Comparison of ENCODE assay signal across 13 cellular contexts in genomic region chr17:1377334-1377733, GRCh38. TPM values are rescaled to one million over a fixed set of nuclear protein-coding genes. Genes with fewer than 3 reads are reported as not detected.
DNase-seq lines count a peak whose midpoint lies in the region; ATAC-seq and TF ChIP-seq lines count a peak whose summit lies in the region.
"Had no signal": no experiment of that assay in that cellular context is flagged by ENCODE, and none has a peak within 500 bp of the region (broad histone marks: within the 10 kb centered on the region; RNA-seq: fewer than 3 reads in every experiment).

No MANE protein-coding gene starts in this region.

- TF ChIP-seq CTCF in SK-N-SH (IDR thresholded peaks at IDR 0.05), result no peak

- no peak for ATAC-seq in stimulated activated naive CD8-positive, alpha-beta T cell treated with anti-CD3 and anti-CD28 coated beads, Interleukin-15, Interleukin-2, amounts not matched to agents 100 U/mL and 50 U/mL, for 24 hours
- ATAC-seq in naive thymus-derived CD4-positive, alpha-beta T cell, result no peak

- no peak for TF ChIP-seq RAD21 in SK-N-SH (IDR thresholded peaks at IDR 0.05; ENCODE audit: low read length)

- H3K4me2 ChIP-seq in SK-N-SH, result no peak overlapping the region

- peak overlapping the region; percentile 93 for H3K27ac Mint-ChIP-seq in stimulated activated naive CD8-positive, alpha-beta T cell treated with anti-CD3 and anti-CD28 coated beads, Interleukin-15, Interleukin-2, amounts not matched to agents 100 ng/mL and 50 ng/mL, for 24 hours
- H3K27ac Mint-ChIP-seq in activated naive CD8-positive, alpha-beta T cell, result peak overlapping the region; percentile 68
- peak overlapping the region; percentile 24 to 88 (median 74) for H3K27ac Mint-ChIP-seq in naive thymus-derived CD4-positive, alpha-beta T cell

- no peaks in the 10 kb centered on the region for H3K9me2 ChIP-seq in SK-N-SH

- no peak overlapping the region for H3K4me3 Mint-ChIP-seq in stimulated activated naive CD8-positive, alpha-beta T cell treated with anti-CD3 and anti-CD28 coated beads, Interleukin-15, Interleukin-2, amounts not matched to agents 100 ng/mL and 50 ng/mL, for 24 hours
- H3K4me3 Mint-ChIP-seq in activated naive CD8-positive, alpha-beta T cell, result peak overlapping the region; percentile 46
- H3K4me3 Mint-ChIP-seq in naive thymus-derived CD4-positive, alpha-beta T cell, result peak overlapping the region; percentile 45 to 81 (median 56)

- CTCF ChIA-PET in naive thymus-derived CD4-positive, alpha-beta T cell (lab: Charles Lee), result interaction anchor here (1.1 to 2.7 kb wide), 2 partner anchors 11 to 156 kb away, joined by 3 to 10 read pairs; no protein-coding TSS in a partner anchor
- CTCF ChIA-PET in SK-N-SH (lab: Yijun Ruan, JAX), result interaction anchor here (1.6 to 8.4 kb wide), 2 partner anchors 11 to 12 kb away, joined by 4 to 93 read pairs; no protein-coding TSS in a partner anchor

- DNase-seq in stimulated activated naive CD8-positive, alpha-beta T cell treated with anti-CD3 and anti-CD28 coated beads, Interleukin-15, Interleukin-2, amounts not matched to agents 100 U/mL and 50 U/mL, for 24 hours, result no peak
- no peak for DNase-seq in naive thymus-derived CD4-positive, alpha-beta T cell
- DNase-seq in AG08396 (ENCODE audit: low spot score) (no peak), germinal center (ENCODE audit: low spot score) (no peak), SK-N-SH (no peak), globus pallidus (ENCODE audit: low spot score) (no peak)
- DNase-seq: activated CD4-positive, alpha-beta T cell treated with anti-CD3 and anti-CD28 coated beads, Interleukin-2, amount 50 U/mL, for 1 hour; amniotic stem cell; Karpas-422; NCI-H2029 had no signal

- peak overlapping the region; percentile 44 for H3K27ac ChIP-seq in naive thymus-derived CD4-positive, alpha-beta T cell (ENCODE audit: low read depth, low read length)
- H3K27ac ChIP-seq in SK-N-SH (ENCODE audit: low read depth in 2 of 2, low read length in 1 of 2), result peak overlapping the region in 1 of 2 experiments; percentile 45; a peak in 1 of 4 replicates
- H3K27ac ChIP-seq: neutrophil had no signal

- intact Hi-C loops in naive thymus-derived CD4-positive, alpha-beta T cell (cut with micrococcal nuclease), result loop anchor here in 1 of 2 donors (2.0 kb wide), 1 partner anchor 15 kb away; no protein-coding TSS in a partner anchor

- peaks cover 100% of the 10 kb centered on the region for H3K79me2 ChIP-seq in SK-N-SH (ENCODE audit: insufficient read depth)

- H3K4me1 ChIP-seq in naive thymus-derived CD4-positive, alpha-beta T cell (ENCODE audit: control insufficient read depth in 2 of 2, insufficient read depth in 2 of 2, low read length in 2 of 2), result peaks cover 74 to 80% of the 10 kb centered on the region in 2 donors
- H3K4me1 ChIP-seq in SK-N-SH (ENCODE audit: control insufficient read depth in 1 of 2, insufficient read depth in 2 of 2, low read depth in 1 of 2, low read length in 1 of 2), result peaks cover 4 to 41% of the 10 kb centered on the region in 2 experiments; a peak in 2 of 4 replicates

- no peak overlapping the region for H2AFZ ChIP-seq in SK-N-SH (ENCODE audit: low read depth)

- H3K36me3 ChIP-seq in naive thymus-derived CD4-positive, alpha-beta T cell (ENCODE audit: control insufficient read depth in 2 of 3, insufficient read depth in 3 of 3, low read length in 3 of 3), result peaks cover 3 to 4% (median 3%) of the 10 kb centered on the region in 3 experiments
- H3K36me3 ChIP-seq in SK-N-SH (replicated peaks in 1 of 2; ENCODE audit: control insufficient read depth in 1 of 2, insufficient read depth in 2 of 2, low read length in 1 of 2), result peaks cover 1 to 18% of the 10 kb centered on the region in 2 experiments

- no peak for TF ChIP-seq EP300 in SK-N-SH (IDR thresholded peaks at IDR 0.05; ENCODE audit: borderline replicate concordance in 1 of 2, low read depth in 1 of 2, low read length in 1 of 2)

- 79% methylated on average over 3 of the region's 3 CpGs for WGBS in SK-N-SH (ENCODE audit: low lambda C conversion rate)

- H3K9me3 ChIP-seq in naive thymus-derived CD4-positive, alpha-beta T cell (ENCODE audit: control insufficient read depth in 2 of 3, low read length in 3 of 3), result no peaks in the 10 kb centered on the region
- H3K9me3 ChIP-seq in SK-N-SH, result no peaks in the 10 kb centered on the region
- H3K9me3 ChIP-seq: neutrophil had no signal

- H3F3A ChIP-seq in SK-N-SH (replicated peaks; ENCODE audit: insufficient read depth), result peaks cover 32% of the 10 kb centered on the region

- no peaks in the 10 kb centered on the region for H3K27me3 ChIP-seq in naive thymus-derived CD4-positive, alpha-beta T cell (ENCODE audit: control insufficient read depth in 2 of 2, insufficient read depth in 2 of 2, low read length in 2 of 2)
- no peaks in the 10 kb centered on the region for H3K27me3 ChIP-seq in SK-N-SH (ENCODE audit: insufficient read depth)
- H3K27me3 ChIP-seq: neutrophil had no signal

- H3K9me3 Mint-ChIP-seq in stimulated activated naive CD8-positive, alpha-beta T cell treated with anti-CD3 and anti-CD28 coated beads, Interleukin-15, Interleukin-2, amounts not matched to agents 100 ng/mL and 50 ng/mL, for 24 hours, result no peaks in the 10 kb centered on the region
- no peaks in the 10 kb centered on the region for H3K9me3 Mint-ChIP-seq in activated naive CD8-positive, alpha-beta T cell (ENCODE audit: low read depth)
- no peaks in the 10 kb centered on the region for H3K9me3 Mint-ChIP-seq in naive thymus-derived CD4-positive, alpha-beta T cell

- peaks cover 100% of the 10 kb centered on the region for H4K20me1 ChIP-seq in SK-N-SH (ENCODE audit: insufficient read depth)

- POLR2A ChIA-PET in naive thymus-derived CD4-positive, alpha-beta T cell (lab: Charles Lee), result interaction anchor here (1.3 to 1.7 kb wide), 3 partner anchors 12 to 139 kb away, joined by 5 to 10 read pairs (median 7); partner anchors contain the start of gene INPP5K
- POLR2A ChIA-PET in SK-N-SH (lab: Yijun Ruan, JAX), result interaction anchor here (0.7 kb wide), 1 partner anchor 55 kb away, joined by 3 read pairs; no protein-coding TSS in a partner anchor

- H3K27me3 Mint-ChIP-seq in stimulated activated naive CD8-positive, alpha-beta T cell treated with anti-CD3 and anti-CD28 coated beads, Interleukin-15, Interleukin-2, amounts not matched to agents 100 ng/mL and 50 ng/mL, for 24 hours, result no peaks in the 10 kb centered on the region
- no peaks in the 10 kb centered on the region for H3K27me3 Mint-ChIP-seq in activated naive CD8-positive, alpha-beta T cell
- H3K27me3 Mint-ChIP-seq in naive thymus-derived CD4-positive, alpha-beta T cell, result no peaks in the 10 kb centered on the region

- peaks cover 64% of the 10 kb centered on the region for H3K36me3 Mint-ChIP-seq in stimulated activated naive CD8-positive, alpha-beta T cell treated with anti-CD3 and anti-CD28 coated beads, Interleukin-15, Interleukin-2, amounts not matched to agents 100 ng/mL and 50 ng/mL, for 24 hours (ENCODE audit: low read depth)
- peaks cover 2% of the 10 kb centered on the region for H3K36me3 Mint-ChIP-seq in activated naive CD8-positive, alpha-beta T cell
- peaks cover 0 to 5% (median 3%) of the 10 kb centered on the region in 5 donors for H3K36me3 Mint-ChIP-seq in naive thymus-derived CD4-positive, alpha-beta T cell

- H3K4me3 ChIP-seq in naive thymus-derived CD4-positive, alpha-beta T cell (ENCODE audit: low read length), result no peak overlapping the region
- H3K4me3 ChIP-seq in SK-N-SH (ENCODE audit: low read depth in 2 of 2, low read length in 1 of 2), result no peak overlapping the region

- H3K9ac ChIP-seq in SK-N-SH, result no peak overlapping the region

- peaks cover 95% of the 10 kb centered on the region for H3K4me1 Mint-ChIP-seq in stimulated activated naive CD8-positive, alpha-beta T cell treated with anti-CD3 and anti-CD28 coated beads, Interleukin-15, Interleukin-2, amounts not matched to agents 100 ng/mL and 50 ng/mL, for 24 hours (ENCODE audit: low read depth)
- peaks cover 92% of the 10 kb centered on the region for H3K4me1 Mint-ChIP-seq in activated naive CD8-positive, alpha-beta T cell (ENCODE audit: low read depth)
- peaks cover 70 to 97% (median 83%) of the 10 kb centered on the region in 7 donors for H3K4me1 Mint-ChIP-seq in naive thymus-derived CD4-positive, alpha-beta T cell

TF ChIP-seq in SK-N-SH, 30 proteins besides CTCF, POLR2A, EP300 and RAD21 (continues in another document):
- TF ChIP-seq RCOR1 (IDR thresholded peaks at IDR 0.05; ENCODE audit: low read length) (no peak), MXI1 (IDR thresholded peaks at IDR 0.05; ENCODE audit: low read depth, low read length) (no peak), FOXM1 (IDR thresholded peaks at IDR 0.05; ENCODE audit: low read depth) (no peak), USF2 (IDR thresholded peaks at IDR 0.05; ENCODE audit: borderline replicate concordance, low read depth, low read length) (no peak)

RNA-seq across cellular contexts. Expression of gene YWHAE, which starts 22.7 kb away (rescaled TPM):
- 100 to 1,000 TPM; 119 to 317 (median 127) TPM for total RNA-seq in naive thymus-derived CD4-positive, alpha-beta T cell
- polyA plus RNA-seq in naive thymus-derived CD4-positive, alpha-beta T cell, result 10 to 100 TPM; 30.6 to 37.3 TPM
- polyA plus RNA-seq in SK-N-SH (2012; rRNA removed), result 812 and 1,023 TPM in 2 replicates
- 1,249 and 1,463 TPM in 2 replicates for polyA plus RNA-seq in SK-N-SH (2012; cell fraction: cytosol; rRNA removed)
- 328 and 363 TPM in 2 replicates for polyA plus RNA-seq in SK-N-SH (2012; cell fraction: nucleus; rRNA removed)

Comparison
In these comparisons a context has a peak if more than half of its experiments do, and no peak if none do; other contexts are left out.
1. RNA of gene YWHAE, which starts 22.7 kb away (polyA plus RNA-seq): 328 to 1,463 TPM in SK-N-SH; 30.6 to 37.3 TPM in naive thymus-derived CD4-positive, alpha-beta T cell; every median in the first group is over 4 times any median in the second.
2. Peak in every context shown above with its lines, with median percentiles within 50 percentile points of each other: H3K27ac Mint-ChIP-seq.